In genomic region chr6:10736721-10737120, GRCh38 we compare ENCODE assay signal across 25 cellular contexts. TPM values are rescaled to one million over a fixed set of nuclear protein-coding genes. Genes with fewer than 3 reads are reported as not detected.
"Had no signal": no experiment of that assay in that cellular context is flagged by ENCODE, and none has a peak within 500 bp of the region (broad histone marks: within the 10 kb centered on the region; RNA-seq: fewer than 3 reads in every experiment).

No MANE protein-coding gene starts in this region.

- H3K36me3 ChIP-seq: uterus had no signal

- H3K27me3 ChIP-seq: gastrocnemius medialis, sigmoid colon, tibial nerve, upper lobe of right lung, uterus had no signal

- H3K9me3 ChIP-seq: gastrocnemius medialis, lower lobe of right lung, psoas muscle, sigmoid colon, thoracic aorta, tibial nerve, upper lobe of right lung, uterus had no signal

- FAIRE-seq: keratinocyte had no signal

- DNase-seq: effector CD8-positive, alpha-beta T cell; endodermal cell; foreskin fibroblast; gastrocnemius medialis; left ventricle myocardium superior; lower lobe of right lung; naive thymus-derived CD8-positive, alpha-beta T cell; nephron progenitor cell; nucleus accumbens; psoas muscle; right cardiac atrium; stimulated activated CD4-positive, alpha-beta T cell treated with anti-CD3 and anti-CD28 coated beads, Interleukin-2, amount 100 ng/mL, for 24 hours; stimulated activated CD4-positive, alpha-beta T cell treated with anti-CD3 and anti-CD28 coated beads, Interleukin-4, amount 100 ng/mL, for 4 hours; stimulated activated naive CD8-positive, alpha-beta T cell treated with anti-CD3 and anti-CD28 coated beads, Interleukin-15, Interleukin-2, amounts not matched to agents 100 U/mL and 50 U/mL, for 24 hours; substantia nigra; upper lobe of right lung; uterus had no signal

- H3K4me3 ChIP-seq: gastrocnemius medialis, lower lobe of right lung, psoas muscle, sigmoid colon, thoracic aorta, tibial nerve, upper lobe of right lung, uterus had no signal

- H3K4me1 ChIP-seq: gastrocnemius medialis, lower lobe of right lung, psoas muscle, tibial nerve, upper lobe of right lung, uterus had no signal

- H3K27ac ChIP-seq: epithelial cell of prostate, gastrocnemius medialis, lower lobe of right lung, psoas muscle, sigmoid colon, thoracic aorta, tibial nerve, upper lobe of right lung, uterus had no signal

- ATAC-seq: esophagus mucosa; gastrocnemius medialis; left ventricle myocardium superior; lower lobe of right lung; naive thymus-derived CD8-positive, alpha-beta T cell; psoas muscle; right cardiac atrium; stimulated activated memory B cell treated with anti-CD40 and anti-IgM and Interleukin-4, amounts not matched to agents 10 μg/mL and 1 μg/mL and 100 μg/mL, for 72 hours; stimulated activated naive CD8-positive, alpha-beta T cell treated with anti-CD3 and anti-CD28 coated beads, Interleukin-15, Interleukin-2, amounts not matched to agents 100 U/mL and 50 U/mL, for 24 hours; upper lobe of right lung had no signal

RNA-seq across cellular contexts. Expression of gene C6orf52, which starts 42.3 kb away (rescaled TPM):
- total RNA-seq: left ventricle myocardium superior, sigmoid colon, skeletal muscle tissue, thoracic aorta, tibial nerve, upper lobe of right lung had no signal
- polyA plus RNA-seq: keratinocyte had no signal
